Comparison of ENCODE assay signal across 8 cellular contexts in genomic region chr15:50907866-50908208, GRCh38. TPM values are rescaled to one million over a fixed set of nuclear protein-coding genes. Genes with fewer than 3 reads are reported as not detected.
DNase-seq lines count a peak whose midpoint lies in the region; ATAC-seq, FAIRE-seq and TF ChIP-seq lines count a peak whose summit lies in the region.

No MANE protein-coding gene starts in this region.

- H3K27me3 ChIP-seq in BE2C (no peaks in the 10 kb centered on the region), HUES48 (ENCODE audit: control insufficient read depth, insufficient read depth, low read length) (peaks cover 8% of the 10 kb centered on the region; the same call in 1 of the 2 replicates), kidney epithelial cell (ENCODE audit: control insufficient read depth, insufficient read depth, low read length) (no peaks in the 10 kb centered on the region)

- H3K4me1 ChIP-seq in BE2C: no peaks in the 10 kb centered on the region
- H3K4me1 ChIP-seq in HUES48 (ENCODE audit: control insufficient read depth, insufficient read depth, low read length): peaks cover 7% of the 10 kb centered on the region; the same call in 1 of the 2 replicates

- H3K36me3 ChIP-seq in BE2C (peaks cover under 1% of the 10 kb centered on the region; the same call in 1 of the 2 replicates), HUES48 (ENCODE audit: control insufficient read depth, insufficient read depth, low read length) (peaks cover 10% of the 10 kb centered on the region), kidney epithelial cell (ENCODE audit: control insufficient read depth, insufficient read depth, low read length) (no peaks in the 10 kb centered on the region)

- peak overlapping the region; percentile 95 for H3K9ac ChIP-seq in HUES48 (ENCODE audit: low read depth, low read length)

- TF ChIP-seq CTCF in BE2C (IDR thresholded peaks at IDR 0.05; ENCODE audit: low read depth, low read length) (no peak), cardiac fibroblast (IDR thresholded peaks at IDR 0.05; ENCODE audit: low read depth, low read length) (no peak), kidney epithelial cell (IDR thresholded peaks at IDR 0.05; ENCODE audit: insufficient read depth, low read length, poor library complexity, severe bottlenecking) (no peak)

- H3K9me3 ChIP-seq in BE2C: no peaks in the 10 kb centered on the region
- H3K9me3 ChIP-seq in HUES48 (ENCODE audit: control insufficient read depth, insufficient read depth, low read length): no peaks in the 10 kb centered on the region

- H3K4me3 ChIP-seq in BE2C (ENCODE audit: low read depth, low read length) (peak overlapping the region; percentile 94), HUES48 (ENCODE audit: low read depth, low read length) (peak overlapping the region; percentile 99), cardiac fibroblast (replicated peaks in 1 of 2; ENCODE audit: low read depth in 2 of 2, low read length in 2 of 2) (peak overlapping the region; percentile 92 to 99), kidney epithelial cell (ENCODE audit: low read depth, low read length) (peak overlapping the region; percentile 97)

- peak overlapping the region; percentile 80 for H3K27ac ChIP-seq in HUES48 (ENCODE audit: low read depth, low read length)

- FAIRE-seq in urothelium cell line (lab: Jason Lieb, UNC): no peak

- peak; percentile 16 for ATAC-seq in GM19328 (IDR thresholded peaks at IDR 0.05; ENCODE audit: unreplicated experiment)

- no peak for DNase-seq in BE2C
- DNase-seq in T-helper 22 cell (ENCODE audit: low read depth): peak; percentile 24
- peak; percentile 45 to 50 for DNase-seq in cardiac fibroblast (ENCODE audit: low read depth in 2 of 2)
- no peak for DNase-seq in kidney epithelial cell (ENCODE audit: low read depth)
- DNase-seq in stimulated activated CD4-positive, alpha-beta T cell treated with anti-CD3 and anti-CD28 coated beads, TNF-alpha, amount 100 ng/mL, for 4 hours (ENCODE audit: low read depth in 3 of 3): peak in 2 of 3 experiments; percentile 25 to 28
- DNase-seq in urothelium cell line (ENCODE audit: low spot score): no peak

RNA-seq across cellular contexts. Expression of gene AP4E1, which starts 0.6 kb away (rescaled TPM):
- polyA plus RNA-seq in BE2C (2012; ENCODE audit: insufficient read depth, insufficient read length, low read depth): 3.5 TPM
- total RNA-seq in kidney epithelial cell: 11.0 and 11.3 TPM in 2 replicates

Comparison
In these comparisons a context has a peak if more than half of its experiments do, and no peak if none do; other contexts are left out.
1. DNase-seq: peak in T-helper 22 cell (single experiment), cardiac fibroblast (2 of 2) and stimulated activated CD4-positive, alpha-beta T cell treated with anti-CD3 and anti-CD28 coated beads, TNF-alpha, amount 100 ng/mL, for 4 hours (2 of 3); none in BE2C (single experiment), kidney epithelial cell (single experiment) and urothelium cell line (single experiment).
2. Peak in every context shown above with its lines, with median percentiles within 50 percentile points of each other: H3K4me3 ChIP-seq.